Comparison of ENCODE assay signal across 13 cellular contexts in the genomic region with DNA sequence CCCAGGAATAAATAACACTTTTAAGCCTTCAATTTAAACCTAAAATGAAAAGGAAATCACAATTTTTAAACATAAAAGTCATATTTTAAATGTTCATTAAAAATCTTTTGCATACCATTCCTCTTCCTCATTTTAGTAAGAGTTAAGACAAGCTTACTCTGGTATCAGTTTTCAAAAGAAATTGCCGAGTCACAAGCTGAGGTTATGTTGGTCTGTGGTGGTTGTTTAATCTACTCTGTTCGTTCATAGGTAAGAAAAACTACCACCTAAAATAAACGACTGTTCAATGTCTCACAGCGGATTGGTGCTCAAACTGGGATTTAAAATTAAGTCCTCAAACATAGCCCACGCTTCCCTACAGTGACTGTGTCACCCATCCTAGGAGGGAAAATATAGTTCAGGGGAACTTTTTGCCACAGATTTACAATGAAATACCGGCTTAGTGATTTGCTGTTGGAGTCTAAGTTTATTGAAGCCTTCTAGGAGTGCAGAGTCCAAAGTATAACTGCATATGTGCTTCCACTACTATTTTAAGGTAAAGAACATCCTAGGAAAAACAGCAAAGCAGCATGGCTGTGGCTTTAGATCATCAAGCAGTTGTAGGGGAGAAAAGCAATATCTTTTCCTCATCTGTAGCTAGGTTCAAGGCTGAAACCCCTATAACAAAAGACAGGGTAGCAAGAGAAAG.
DNase-seq lines count a peak whose midpoint lies in the region; ATAC-seq and TF ChIP-seq lines count a peak whose summit lies in the region.
"Had no signal": no experiment of that assay in that cellular context is flagged by ENCODE, and none has a peak within 500 bp of the region (broad histone marks: within the 10 kb centered on the region; RNA-seq: fewer than 3 reads in every experiment).

No MANE protein-coding gene starts in this region.

- peaks cover 15% of the 10 kb centered on the region for H3K4me1 ChIP-seq in osteoblast (ENCODE audit: insufficient read depth, low read length)
- H3K4me1 ChIP-seq: SJCRH30 had no signal

- H3K4me3 ChIP-seq in osteoblast (ENCODE audit: insufficient read depth, low read length) = no peak overlapping the region
- H3K4me3 ChIP-seq: sigmoid colon, SJCRH30 had no signal

- H4K20me1 ChIP-seq in osteoblast (ENCODE audit: insufficient read depth, low read length) = no peaks in the 10 kb centered on the region

- POLR2A ChIA-PET in naive thymus-derived CD8-positive, alpha-beta T cell (lab: Charles Lee) = no interaction called here

- ATAC-seq in naive thymus-derived CD8-positive, alpha-beta T cell = no peak

- peak; percentile 11 for DNase-seq in GM04503 (ENCODE audit: low read depth)
- peak; percentile 38 for DNase-seq in NOMO-1 treated with dmso at 0.1 percent for 144 hours (lab: John Stamatoyannopoulos, UW; ENCODE audit: unreplicated experiment)
- peak; percentile 51 for DNase-seq in dedifferentiated amniotic fluid mesenchymal stem cell (ENCODE audit: extremely low spot score)
- DNase-seq in osteoblast (ENCODE audit: insufficient read length, low spot score, missing footprints) = no peak
- no peak for DNase-seq in NCI-H69 (lab: John Stamatoyannopoulos, UW)
- DNase-seq in naive thymus-derived CD8-positive, alpha-beta T cell = no peak
- DNase-seq in activated effector memory CD4-positive, alpha-beta T cell treated with Interleukin-2 at 50 U/mL for 16 hours = no peak
- no peak for DNase-seq in activated CD8-positive, alpha-beta memory T cell treated with anti-CD3 and anti-CD28 coated beads, Interleukin-2, amount 50 U/mL, for 4 hours
- DNase-seq: CD8-positive, alpha-beta memory T cell; NCI-H526; sigmoid colon; SJCRH30 had no signal

- H2AFZ ChIP-seq in osteoblast (ENCODE audit: low read length) = peak overlapping the region; percentile 26

- no peaks in the 10 kb centered on the region for H3K4me1 Mint-ChIP-seq in naive thymus-derived CD8-positive, alpha-beta T cell
- H3K4me1 Mint-ChIP-seq: CD8-positive, alpha-beta memory T cell; central memory CD8-positive, alpha-beta T cell had no signal

- no peak overlapping the region for H3K27ac ChIP-seq in osteoblast (ENCODE audit: low read depth, low read length)
- H3K27ac ChIP-seq: sigmoid colon, SJCRH30 had no signal

- no peaks in the 10 kb centered on the region for H3K36me3 ChIP-seq in osteoblast (ENCODE audit: insufficient read depth, low read length)
- H3K36me3 ChIP-seq: sigmoid colon, SJCRH30 had no signal

- TF ChIP-seq CTCF in osteoblast (IDR thresholded peaks at IDR 0.05; ENCODE audit: extremely low read depth, low read depth, low read length) = no peak

- no peaks in the 10 kb centered on the region for H3K27me3 Mint-ChIP-seq in naive thymus-derived CD8-positive, alpha-beta T cell
- H3K27me3 Mint-ChIP-seq: CD8-positive, alpha-beta memory T cell; central memory CD8-positive, alpha-beta T cell had no signal

- no peak overlapping the region for H3K27ac Mint-ChIP-seq in naive thymus-derived CD8-positive, alpha-beta T cell
- H3K27ac Mint-ChIP-seq: CD8-positive, alpha-beta memory T cell had no signal

- H3K27me3 ChIP-seq in osteoblast (ENCODE audit: insufficient read depth, low read length) = no peaks in the 10 kb centered on the region
- H3K27me3 ChIP-seq: sigmoid colon, SJCRH30 had no signal

- H3K9me3 Mint-ChIP-seq in naive thymus-derived CD8-positive, alpha-beta T cell = peaks cover 0 to 2% (median 0%) of the 10 kb centered on the region in 9 donors

- H3K9me3 ChIP-seq in osteoblast (ENCODE audit: low read depth, low read length) = no peaks in the 10 kb centered on the region
- H3K9me3 ChIP-seq: sigmoid colon, SJCRH30 had no signal

- no peak overlapping the region for H3K4me3 Mint-ChIP-seq in naive thymus-derived CD8-positive, alpha-beta T cell
- H3K4me3 Mint-ChIP-seq: CD8-positive, alpha-beta memory T cell; central memory CD8-positive, alpha-beta T cell had no signal

- H3K4me2 ChIP-seq in osteoblast (ENCODE audit: insufficient read depth, low read length) = peak overlapping the region; percentile 24

- no peaks in the 10 kb centered on the region for H3K79me2 ChIP-seq in osteoblast (ENCODE audit: insufficient read depth, low read length)

- no peaks in the 10 kb centered on the region for H3K36me3 Mint-ChIP-seq in naive thymus-derived CD8-positive, alpha-beta T cell
- H3K36me3 Mint-ChIP-seq: CD8-positive, alpha-beta memory T cell had no signal

Comparison
In these comparisons a context has a peak if more than half of its experiments do, and no peak if none do; other contexts are left out.
1. DNase-seq: peak in GM04503 (single experiment), NOMO-1 treated with dmso at 0.1 percent for 144 hours (single experiment) and dedifferentiated amniotic fluid mesenchymal stem cell (single experiment); none in osteoblast (single experiment), NCI-H69 (single experiment), naive thymus-derived CD8-positive, alpha-beta T cell (0 of 10), activated effector memory CD4-positive, alpha-beta T cell treated with Interleukin-2 at 50 U/mL for 16 hours (single experiment) and activated CD8-positive, alpha-beta memory T cell treated with anti-CD3 and anti-CD28 coated beads, Interleukin-2, amount 50 U/mL, for 4 hours (single experiment).